Comparison of ENCODE assay signal across 8 cellular contexts in genomic region chr11:119121008-119121810, GRCh38. TPM values are rescaled to one million over a fixed set of nuclear protein-coding genes. Genes with fewer than 3 reads are reported as not detected.
DNase-seq lines count a peak whose midpoint lies in the region; ATAC-seq, FAIRE-seq and TF ChIP-seq lines count a peak whose summit lies in the region.

HINFP (plus strand) TSS chr11:119121580; CDS start chr11:119126945, 5,365 bp downstream.

- H3K4me3 ChIP-seq in astrocyte (ENCODE audit: insufficient read depth, low read depth, low read length) (peak within 1 kb of the TSS; percentile 94), right cardiac atrium (ENCODE audit: low read length) (peak within 1 kb of the TSS; percentile 72), uterus (peak within 1 kb of the TSS; percentile 79 to 91)

- peak; percentile 78 for TF ChIP-seq POLR2A in GM18505 (IDR thresholded peaks at IDR 0.05; ENCODE audit: borderline replicate concordance, extremely low read depth, insufficient read depth, insufficient read length)
- peak; percentile 79 to 81 for TF ChIP-seq POLR2A in uterus (IDR thresholded peaks at IDR 0.05)

- intact Hi-C loops in right cardiac atrium (cut with DNase I) (no loop called here), uterus (cut with DNase I; ENCODE audit: low total_unique reads) (no loop called here)

- H3K4me1 ChIP-seq in astrocyte (ENCODE audit: insufficient read depth, low read length): peaks cover 16% of the 10 kb centered on the region
- H3K4me1 ChIP-seq in right cardiac atrium (ENCODE audit: control insufficient read depth, insufficient read depth, low read length): peaks cover 6% of the 10 kb centered on the region
- peaks cover 0 to 10% of the 10 kb centered on the region in 2 donors for H3K4me1 ChIP-seq in uterus

- peaks cover 8% of the 10 kb centered on the region for H3K36me3 Mint-ChIP-seq in astrocyte (ENCODE audit: low read depth, unreplicated experiment)

- no peaks in the 10 kb centered on the region for H3K27me3 ChIP-seq in astrocyte (ENCODE audit: insufficient read depth, low read length)
- no peaks in the 10 kb centered on the region for H3K27me3 ChIP-seq in right cardiac atrium (ENCODE audit: control insufficient read depth, insufficient read depth)
- no peaks in the 10 kb centered on the region for H3K27me3 ChIP-seq in uterus

- WGBS in right cardiac atrium: under 1% methylated on average over 54 of the region's 54 CpGs

- H3K79me2 ChIP-seq in astrocyte (ENCODE audit: insufficient read depth, low read length): peaks cover 31% of the 10 kb centered on the region

- peak within 1 kb of the TSS; percentile 98 for H3K4me3 Mint-ChIP-seq in astrocyte (ENCODE audit: unreplicated experiment)

- H3K9me3 Mint-ChIP-seq in astrocyte (ENCODE audit: unreplicated experiment): no peaks in the 10 kb centered on the region

- H3K27me3 Mint-ChIP-seq in astrocyte (ENCODE audit: low read depth, unreplicated experiment): no peaks in the 10 kb centered on the region

- TF ChIP-seq CTCF in astrocyte (IDR thresholded peaks at IDR 0.05; ENCODE audit: insufficient read depth, low read depth, low read length): no peak
- TF ChIP-seq CTCF in uterus (IDR thresholded peaks at IDR 0.05): peak in 1 of 4 experiments; percentile 24

- H3K9me3 ChIP-seq in astrocyte (ENCODE audit: insufficient read depth, low read depth, low read length) (no peaks in the 10 kb centered on the region), right cardiac atrium (ENCODE audit: control insufficient read depth, low read length) (no peaks in the 10 kb centered on the region), uterus (no peaks in the 10 kb centered on the region)

- peak within 1 kb of the TSS; percentile 93 for H3K4me2 ChIP-seq in astrocyte (ENCODE audit: low read length)

- ATAC-seq in GM18505 (IDR thresholded peaks at IDR 0.05; ENCODE audit: unreplicated experiment): peak; percentile 95
- ATAC-seq in HG02973 (IDR thresholded peaks at IDR 0.05; ENCODE audit: unreplicated experiment): peak; percentile 95
- ATAC-seq in right cardiac atrium: peak; percentile 99 to 100

- H3K4me1 Mint-ChIP-seq in astrocyte (ENCODE audit: low read depth, unreplicated experiment): peaks cover 6% of the 10 kb centered on the region

- peak within 1 kb of the TSS; percentile 69 for H3K27ac ChIP-seq in astrocyte (ENCODE audit: low read depth, low read length)
- peak within 1 kb of the TSS; percentile 65 for H3K27ac ChIP-seq in right cardiac atrium (ENCODE audit: low read length)
- H3K27ac ChIP-seq in uterus: peak within 1 kb of the TSS; percentile 81 to 87

- peak; percentile 99 for DNase-seq in NCI-H2029 (lab: John Stamatoyannopoulos, UW)
- peak; percentile 100 for DNase-seq in T-helper 22 cell (ENCODE audit: low read depth)
- peak; percentile 97 for DNase-seq in astrocyte (ENCODE audit: low read depth)
- DNase-seq in right cardiac atrium: peak; percentile 100
- peak; percentile 97 for DNase-seq in pulmonary artery endothelial cell (ENCODE audit: low read depth, low spot score)
- DNase-seq in uterus: peak; percentile 99 to 100

- peaks cover 7% of the 10 kb centered on the region for H3K36me3 ChIP-seq in astrocyte (ENCODE audit: insufficient read depth, low read length)
- H3K36me3 ChIP-seq in uterus: no peaks in the 10 kb centered on the region

- H3K27ac Mint-ChIP-seq in astrocyte (ENCODE audit: unreplicated experiment): peak within 1 kb of the TSS; percentile 92

- FAIRE-seq in astrocyte (lab: Jason Lieb, UNC): peak; percentile 26

- H4K20me1 ChIP-seq in astrocyte (ENCODE audit: insufficient read depth, low read length): peaks cover 7% of the 10 kb centered on the region

- H2AFZ ChIP-seq in astrocyte (ENCODE audit: low read depth, low read length): peak within 1 kb of the TSS; percentile 91

- peak within 1 kb of the TSS; percentile 91 for H3K9ac ChIP-seq in astrocyte (ENCODE audit: low read length)

RNA-seq across cellular contexts. Expression of gene HINFP, which starts in this region (rescaled TPM):
- total RNA-seq in astrocyte (22.7 and 27.8 TPM in 2 replicates), right cardiac atrium (10 to 100 TPM; 11.4 to 17.0 (median 15.4) TPM), pulmonary artery endothelial cell (15.4 and 17.7 TPM in 2 replicates), uterus (10 to 100 TPM; 13.5 to 27.6 (median 15.4) TPM)
- polyA plus RNA-seq in right cardiac atrium: 8.4 TPM

Comparison
In these comparisons a context has a peak if more than half of its experiments do, and no peak if none do; other contexts are left out.
1. Peak in every context shown above with its lines: DNase-seq, ATAC-seq, H3K4me3 ChIP-seq and H3K27ac ChIP-seq.